ENCODE assay signal across 16 cellular contexts in the genomic region with DNA sequence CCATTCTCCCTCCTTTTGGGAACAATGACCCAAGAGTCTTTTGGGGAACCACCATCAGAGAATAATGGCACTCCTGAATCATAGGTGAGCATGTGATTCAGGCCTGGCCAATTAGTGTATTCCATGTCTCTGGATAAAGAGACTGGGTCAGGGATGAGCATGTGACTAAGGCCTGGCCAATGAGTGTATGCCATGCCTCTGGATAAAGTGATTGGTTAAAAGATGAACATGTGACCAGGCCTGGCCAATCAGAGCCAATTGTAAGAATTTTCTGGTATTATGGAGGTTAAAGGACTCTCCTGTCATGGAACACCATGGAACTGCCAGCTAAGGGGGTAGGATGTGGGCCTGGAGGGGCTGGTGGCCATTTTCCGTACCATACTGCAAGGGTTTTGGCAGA.
"Had no signal": no experiment of that assay in that cellular context is flagged by ENCODE, and none has a peak within 500 bp of the region (broad histone marks: within the 10 kb centered on the region; RNA-seq: fewer than 3 reads in every experiment).

No MANE protein-coding gene starts in this region.

- H3K27ac ChIP-seq: brain microvascular endothelial cell, thyroid gland, WERI-Rb-1 had no signal

- H3K4me3 ChIP-seq: thyroid gland had no signal

- H3K27me3 ChIP-seq: brain microvascular endothelial cell, thyroid gland had no signal

- DNase-seq: activated CD4-positive, alpha-beta T cell treated with anti-CD3 and anti-CD28 coated beads, Interleukin-2, amount 10 ng/mL, durations not matched to agents 7 days and 5 days; activated CD8-positive, alpha-beta memory T cell treated with anti-CD3 and anti-CD28 coated beads, Interleukin-2, amount 50 U/mL, for 48 hours; activated naive CD4-positive, alpha-beta T cell; activated naive CD8-positive, alpha-beta T cell treated with anti-CD3 and anti-CD28 coated beads, Interleukin-2, amount 10 ng/mL, durations not matched to agents 7 days and 5 days; activated T-cell treated with anti-CD3 and anti-CD28 coated beads, Interleukin-2, amount 50 U/mL, for 72 hours; brain microvascular endothelial cell; effector memory CD4-positive, alpha-beta T cell; foreskin melanocyte; kidney glomerular epithelial cell; left ventricle myocardium superior; naive thymus-derived CD8-positive, alpha-beta T cell; retina; stimulated activated CD4-positive, alpha-beta T cell treated with anti-CD3 and anti-CD28 coated beads, Interleukin-2, amount 100 ng/mL, for 48 hours; thyroid gland; WERI-Rb-1 had no signal

- ATAC-seq: activated T-cell treated with anti-CD3 and anti-CD28 coated beads, Interleukin-2, amount 50 U/mL, for 72 hours; left ventricle myocardium superior; naive thymus-derived CD8-positive, alpha-beta T cell; stimulated activated memory B cell treated with anti-CD40 and anti-IgM and Interleukin-4, amounts not matched to agents 10 μg/mL and 1 μg/mL and 100 μg/mL, for 72 hours had no signal

- H3K36me3 ChIP-seq: brain microvascular endothelial cell, thyroid gland, WERI-Rb-1 had no signal

- H3K4me1 ChIP-seq: thyroid gland had no signal

- H3K9me3 ChIP-seq: thyroid gland had no signal
